ENCODE assay signal across 1 cellular context in the genomic region with DNA sequence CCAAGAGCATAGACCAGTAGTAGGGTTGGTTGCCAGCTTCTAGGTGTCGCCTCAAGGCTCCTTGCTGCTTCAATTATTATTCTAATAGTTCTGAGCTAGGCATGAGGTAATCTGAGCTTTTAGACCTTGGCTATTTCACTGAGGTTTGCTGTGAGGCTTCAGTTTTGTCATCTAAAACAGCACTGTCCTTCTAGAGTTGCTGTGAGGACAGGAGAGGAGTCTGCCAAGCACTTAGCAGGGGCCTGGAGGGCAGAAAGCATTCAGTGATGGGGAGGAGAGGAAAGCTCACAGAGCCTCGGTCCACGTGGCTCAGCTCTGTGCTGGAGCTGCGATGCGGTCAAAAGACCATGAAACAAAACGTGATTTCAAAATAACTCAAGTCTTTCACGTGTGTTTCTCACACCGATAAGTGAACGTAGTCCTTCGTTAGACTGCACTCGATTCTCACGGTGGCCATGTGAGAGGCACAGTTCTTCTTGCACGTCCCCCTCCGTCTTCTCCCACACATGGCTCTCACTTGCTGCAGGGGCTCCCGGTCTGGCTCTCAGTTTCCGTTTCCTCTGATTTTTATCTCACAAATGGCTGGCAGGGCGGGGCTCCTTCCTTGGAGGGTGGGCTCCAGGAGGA.
A peak's percentile ranks its signal among the peaks of the same experiment; 100 is the strongest.
TF ChIP-seq lines count a peak whose summit lies in the region.

No MANE protein-coding gene starts in this region.

TF ChIP-seq in K562, 482 proteins besides CTCF, POLR2A, EP300 and RAD21 (continued from another document and continues in another):
- TF ChIP-seq ARID3A (IDR thresholded peaks at IDR 0.05; ENCODE audit: borderline replicate concordance, low read depth, low read length) (no peak), ZNF239 (CRISPR knock-in tag; IDR thresholded peaks at IDR 0.05) (no peak), GATAD2B (IDR thresholded peaks at IDR 0.05; ENCODE audit: borderline replicate concordance) (no peak), ZNF589 (CRISPR knock-in tag; IDR thresholded peaks at IDR 0.05; ENCODE audit: low read depth) (peak; percentile 49; the same call in 1 of the 2 replicates), PKNOX1 (IDR thresholded peaks at IDR 0.05) (no peak), MYC (IDR thresholded peaks at IDR 0.05; ENCODE audit: low read depth, low read length) (peak; percentile 49; the same call in 1 of the 2 replicates), MYC (CRISPR knock-in tag; IDR thresholded peaks at IDR 0.05; ENCODE audit: borderline replicate concordance, low read depth) (no peak), MAZ (CRISPR knock-in tag; conservative IDR thresholded peaks at IDR 0.05 in 1 of 2, IDR thresholded peaks at IDR 0.05 in 1 of 2) (peak in 1 of 2 experiments; percentile 46; a peak in 1 of 4 replicates), CCNT2 (IDR thresholded peaks at IDR 0.05; ENCODE audit: borderline replicate concordance, extremely low read depth, insufficient read length, low read depth, low read length) (no peak), ZNF347 (CRISPR knock-in tag; IDR thresholded peaks at IDR 0.05; ENCODE audit: low read depth) (no peak), ZNF592 (IDR thresholded peaks at IDR 0.05) (peak; percentile 95), NR1H2 (CRISPR knock-in tag; IDR thresholded peaks at IDR 0.05) (no peak), THRB (CRISPR knock-in tag; conservative IDR thresholded peaks at IDR 0.05) (no peak), AFF1 (IDR thresholded peaks at IDR 0.05; ENCODE audit: low read depth in 1 of 2, partially characterized antibody in 2 of 2) (no peak), SLC30A9 (CRISPR knock-in tag; IDR thresholded peaks at IDR 0.05) (no peak), NCOA4 (IDR thresholded peaks at IDR 0.05; ENCODE audit: partially characterized antibody) (no peak), BHLHE40 (IDR thresholded peaks at IDR 0.05; ENCODE audit: low read length) (peak; percentile 37; the same call in 1 of the 2 replicates), ZBTB40 (IDR thresholded peaks at IDR 0.05) (peak; percentile 62), ZBTB40 (CRISPR knock-in tag; IDR thresholded peaks at IDR 0.05) (no peak), EGR1 (conservative IDR thresholded peaks at IDR 0.05) (no peak), NEUROD1 (IDR thresholded peaks at IDR 0.05; ENCODE audit: borderline replicate concordance, low read depth, low read length, partially characterized antibody) (no peak)
- TF ChIP-seq, protein P1, sequence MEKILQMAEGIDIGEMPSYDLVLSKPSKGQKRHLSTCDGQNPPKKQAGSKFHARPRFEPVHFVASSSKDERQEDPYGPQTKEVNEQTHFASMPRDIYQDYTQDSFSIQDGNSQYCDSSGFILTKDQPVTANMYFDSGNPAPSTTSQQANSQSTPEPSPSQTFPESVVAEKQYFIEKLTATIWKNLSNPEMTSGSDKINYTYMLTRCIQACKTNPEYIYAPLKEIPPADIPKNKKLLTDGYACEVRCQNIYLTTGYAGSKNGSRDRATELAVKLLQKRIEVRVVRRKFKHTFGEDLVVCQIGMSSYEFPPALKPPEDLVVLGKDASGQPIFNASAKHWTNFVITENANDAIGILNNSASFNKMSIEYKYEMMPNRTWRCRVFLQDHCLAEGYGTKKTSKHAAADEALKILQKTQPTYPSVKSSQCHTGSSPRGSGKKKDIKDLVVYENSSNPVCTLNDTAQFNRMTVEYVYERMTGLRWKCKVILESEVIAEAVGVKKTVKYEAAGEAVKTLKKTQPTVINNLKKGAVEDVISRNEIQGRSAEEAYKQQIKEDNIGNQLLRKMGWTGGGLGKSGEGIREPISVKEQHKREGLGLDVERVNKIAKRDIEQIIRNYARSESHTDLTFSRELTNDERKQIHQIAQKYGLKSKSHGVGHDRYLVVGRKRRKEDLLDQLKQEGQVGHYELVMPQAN (IDR thresholded peaks at IDR 0.05; ENCODE audit: borderline replicate concordance) = no peak
- TF ChIP-seq, protein P2, sequence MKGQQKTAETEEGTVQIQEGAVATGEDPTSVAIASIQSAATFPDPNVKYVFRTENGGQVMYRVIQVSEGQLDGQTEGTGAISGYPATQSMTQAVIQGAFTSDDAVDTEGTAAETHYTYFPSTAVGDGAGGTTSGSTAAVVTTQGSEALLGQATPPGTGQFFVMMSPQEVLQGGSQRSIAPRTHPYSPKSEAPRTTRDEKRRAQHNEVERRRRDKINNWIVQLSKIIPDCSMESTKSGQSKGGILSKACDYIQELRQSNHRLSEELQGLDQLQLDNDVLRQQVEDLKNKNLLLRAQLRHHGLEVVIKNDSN (CRISPR knock-in tag; IDR thresholded peaks at IDR 0.05) = peak; percentile 19; the same call in 1 of the 2 replicates
